ENCODE assay signal across 12 cellular contexts in genomic region chr9:78972303-78973002, GRCh38.
A peak's percentile ranks its signal among the peaks of the same experiment; 100 is the strongest.
DNase-seq lines count a peak whose midpoint lies in the region; ATAC-seq and TF ChIP-seq lines count a peak whose summit lies in the region.
"Had no signal": no experiment of that assay in that cellular context is flagged by ENCODE, and none has a peak within 500 bp of the region (broad histone marks: within the 10 kb centered on the region; RNA-seq: fewer than 3 reads in every experiment).

No MANE protein-coding gene starts in this region.

- H3K27ac ChIP-seq in iPS-20b (ENCODE audit: low read length) = peak overlapping the region; percentile 41
- no peak overlapping the region for H3K27ac ChIP-seq in stomach
- H3K27ac ChIP-seq in CD4-positive, alpha-beta memory T cell (ENCODE audit: low read depth, low read length) = no peak overlapping the region
- H3K27ac ChIP-seq: esophagus muscularis mucosa had no signal

- H3K36me3 Mint-ChIP-seq in CD4-positive, alpha-beta memory T cell = no peaks in the 10 kb centered on the region

- CTCF ChIA-PET in CD4-positive, alpha-beta memory T cell (lab: Charles Lee; ENCODE audit: partially characterized antibody) = no interaction called here

- DNase-seq in NCI-H1092 treated with DMSO at 0.1 percent for 48 hours (lab: John Stamatoyannopoulos, UW) (peak; percentile 99), NCI-H2196 treated with DMSO at 0.1 percent for 48 hours (lab: John Stamatoyannopoulos, UW; ENCODE audit: unreplicated experiment) (peak; percentile 56), stomach (no peak), BE2C (no peak)
- DNase-seq in CD4-positive, alpha-beta memory T cell = no peak
- DNase-seq: activated CD4-positive, alpha-beta T cell treated with anti-CD3 and anti-CD28 coated beads for 36 hours; hippocampal formation had no signal

- H3K4me1 Mint-ChIP-seq in CD4-positive, alpha-beta memory T cell = no peaks in the 10 kb centered on the region
- H3K4me1 Mint-ChIP-seq: activated CD4-positive, alpha-beta T cell treated with anti-CD3 and anti-CD28 coated beads for 36 hours had no signal

- H3K27me3 ChIP-seq in iPS-20b (ENCODE audit: insufficient read depth, low read length) (no peaks in the 10 kb centered on the region), stomach (no peaks in the 10 kb centered on the region), BE2C (no peaks in the 10 kb centered on the region)
- no peaks in the 10 kb centered on the region for H3K27me3 ChIP-seq in CD4-positive, alpha-beta memory T cell (ENCODE audit: insufficient read depth, low read length)
- H3K27me3 ChIP-seq: esophagus muscularis mucosa had no signal

- TF ChIP-seq CTCF in stomach (IDR thresholded peaks at IDR 0.05) (no peak), BE2C (IDR thresholded peaks at IDR 0.05; ENCODE audit: low read depth, low read length) (no peak)

- POLR2A ChIA-PET in CD4-positive, alpha-beta memory T cell (lab: Charles Lee; ENCODE audit: partially characterized antibody) = no interaction called here

- intact Hi-C loops in stomach (cut with DNase I; ENCODE audit: low total_unique reads) = no loop called here
- intact Hi-C loops in CD4-positive, alpha-beta memory T cell (cut with micrococcal nuclease) = no loop called here

- 3 to 19% (median 11%) methylated on average over 1 of the region's 1 CpG for WGBS in stomach, 5 donors

- H3K9me3 Mint-ChIP-seq in CD4-positive, alpha-beta memory T cell = peaks cover 0 to 8% (median 0%) of the 10 kb centered on the region in 8 donors

- TF ChIP-seq POLR2A in stomach (IDR thresholded peaks at IDR 0.05) = no peak

- no peak overlapping the region for H3K4me3 Mint-ChIP-seq in CD4-positive, alpha-beta memory T cell
- H3K4me3 Mint-ChIP-seq: activated CD4-positive, alpha-beta T cell treated with anti-CD3 and anti-CD28 coated beads for 36 hours had no signal

- H3K9ac ChIP-seq in iPS-20b (ENCODE audit: low read depth, low read length) = peak overlapping the region; percentile 2; the same call in 1 of the 2 replicates

- H3K4me1 ChIP-seq in iPS-20b (ENCODE audit: insufficient read depth, low read length) (peaks cover 40% of the 10 kb centered on the region; the same call in 1 of the 2 replicates), stomach (no peaks in the 10 kb centered on the region), BE2C (no peaks in the 10 kb centered on the region)
- H3K4me1 ChIP-seq in CD4-positive, alpha-beta memory T cell (ENCODE audit: insufficient read depth, low read length) = no peaks in the 10 kb centered on the region
- H3K4me1 ChIP-seq: esophagus muscularis mucosa had no signal

- H3K4me3 ChIP-seq in iPS-20b (ENCODE audit: low read length) (peak overlapping the region; percentile 39; the same call in 1 of the 2 replicates), stomach (no peak overlapping the region), BE2C (ENCODE audit: low read depth, low read length) (no peak overlapping the region)
- H3K4me3 ChIP-seq in CD4-positive, alpha-beta memory T cell (ENCODE audit: low read length in 2 of 2) = no peak overlapping the region
- H3K4me3 ChIP-seq: esophagus muscularis mucosa, smooth muscle cell had no signal

- H3K27me3 Mint-ChIP-seq in CD4-positive, alpha-beta memory T cell = no peaks in the 10 kb centered on the region

- H3K27ac Mint-ChIP-seq in CD4-positive, alpha-beta memory T cell = no peak overlapping the region
- H3K27ac Mint-ChIP-seq: activated CD4-positive, alpha-beta T cell treated with anti-CD3 and anti-CD28 coated beads for 36 hours had no signal

- TF ChIP-seq EP300 in stomach (IDR thresholded peaks at IDR 0.05) = no peak

- ATAC-seq in GM21447 (IDR thresholded peaks at IDR 0.05; ENCODE audit: unreplicated experiment) (peak; percentile 74), GM21619 (IDR thresholded peaks at IDR 0.05; ENCODE audit: unreplicated experiment) (no peak)
- ATAC-seq: activated CD4-positive, alpha-beta T cell treated with anti-CD3 and anti-CD28 coated beads for 36 hours had no signal

- peaks cover 5% of the 10 kb centered on the region; the same call in 1 of the 2 replicates for H3K9me3 ChIP-seq in iPS-20b (ENCODE audit: insufficient read depth, low read depth, low read length)
- H3K9me3 ChIP-seq in stomach = peaks cover 0 to 6% (median 0%) of the 10 kb centered on the region in 4 donors
- no peaks in the 10 kb centered on the region for H3K9me3 ChIP-seq in BE2C
- no peaks in the 10 kb centered on the region for H3K9me3 ChIP-seq in CD4-positive, alpha-beta memory T cell (ENCODE audit: control insufficient read depth in 1 of 2, low read length in 2 of 2)
- H3K9me3 ChIP-seq: esophagus muscularis mucosa had no signal

- H3K36me3 ChIP-seq in iPS-20b (ENCODE audit: insufficient read depth, low read depth, low read length) (no peaks in the 10 kb centered on the region), stomach (no peaks in the 10 kb centered on the region), BE2C (no peaks in the 10 kb centered on the region)
- no peaks in the 10 kb centered on the region for H3K36me3 ChIP-seq in CD4-positive, alpha-beta memory T cell (ENCODE audit: insufficient read depth, low read length)
- H3K36me3 ChIP-seq: esophagus muscularis mucosa had no signal

Comparison
In these comparisons a context has a peak if more than half of its experiments do, and no peak if none do; other contexts are left out.
1. DNase-seq: peak in NCI-H1092 treated with DMSO at 0.1 percent for 48 hours (single experiment) and NCI-H2196 treated with DMSO at 0.1 percent for 48 hours (single experiment); none in stomach (single experiment), BE2C (single experiment) and CD4-positive, alpha-beta memory T cell (0 of 5).